10 cellular contexts compared by ENCODE assay signal in the genomic region with DNA sequence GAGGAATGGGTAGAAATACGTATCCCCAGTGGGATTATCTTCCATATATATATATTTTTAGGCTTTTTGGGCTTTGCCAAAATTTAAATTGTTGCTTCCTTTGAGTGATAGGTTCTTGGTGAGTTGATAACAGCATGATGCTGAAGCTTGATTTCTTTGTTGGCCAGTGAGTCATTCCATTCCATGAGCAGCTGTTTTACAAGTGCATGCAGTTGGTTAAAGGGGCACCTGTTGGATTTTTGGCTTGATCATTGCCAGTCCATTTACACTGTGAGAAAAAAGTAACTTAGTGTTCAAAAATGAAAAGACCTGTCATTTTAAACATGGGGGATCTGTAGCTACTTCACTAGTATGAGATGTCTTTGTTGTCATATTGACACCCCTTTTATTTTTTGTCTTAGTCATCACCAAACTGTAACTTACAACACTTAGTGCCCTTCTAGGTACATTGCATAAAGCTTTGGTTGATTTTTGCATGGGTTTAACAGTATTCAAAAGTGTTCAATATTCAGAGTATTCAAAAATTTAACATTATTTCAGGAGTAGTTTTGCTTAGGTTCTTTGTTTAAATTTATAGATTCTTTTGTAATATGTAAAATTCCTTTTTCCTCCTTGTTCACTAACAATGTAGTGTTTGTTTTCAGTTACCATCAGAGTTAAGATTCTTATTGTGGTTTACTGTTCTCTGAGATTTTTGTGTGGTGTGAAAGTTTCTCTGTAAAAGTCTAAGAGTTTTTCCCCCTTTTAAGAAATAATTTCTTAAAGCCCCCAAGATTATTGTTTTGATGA. TPM values are rescaled to one million over a fixed set of nuclear protein-coding genes. Genes with fewer than 3 reads are reported as not detected.
DNase-seq lines count a peak whose midpoint lies in the region; ATAC-seq and TF ChIP-seq lines count a peak whose summit lies in the region.
"Had no signal": no experiment of that assay in that cellular context is flagged by ENCODE, and none has a peak within 500 bp of the region (broad histone marks: within the 10 kb centered on the region; RNA-seq: fewer than 3 reads in every experiment).

No MANE protein-coding gene starts in this region.

- H3K27me3 ChIP-seq in adrenal gland (no peaks in the 10 kb centered on the region), gastroesophageal sphincter (no peaks in the 10 kb centered on the region)

- ATAC-seq in GM18511 (IDR thresholded peaks at IDR 0.05; ENCODE audit: unreplicated experiment): peak; percentile 66
- ATAC-seq in HG03139 (IDR thresholded peaks at IDR 0.05; ENCODE audit: unreplicated experiment): no peak
- no peak for ATAC-seq in gastroesophageal sphincter
- ATAC-seq: left colon, T-cell had no signal

- TF ChIP-seq EP300 in gastroesophageal sphincter (IDR thresholded peaks at IDR 0.05): no peak

- H3K4me1 ChIP-seq in adrenal gland (replicated peaks in 1 of 2) (peaks cover 13 to 24% of the 10 kb centered on the region in 2 donors), gastroesophageal sphincter (peaks cover 2 to 36% (median 16%) of the 10 kb centered on the region in 3 donors)

- H3K4me3 ChIP-seq in adrenal gland (no peak overlapping the region), gastroesophageal sphincter (no peak overlapping the region)

- 93 to 97% (median 95%) methylated on average over 1 of the region's 1 CpG for WGBS in adrenal gland, 4 donors
- 88 to 100% methylated on average over 1 of the region's 1 CpG for WGBS in gastroesophageal sphincter (ENCODE audit: low coverage in 1 of 2), 2 donors

- TF ChIP-seq CTCF in adrenal gland (IDR thresholded peaks at IDR 0.05): no peak
- TF ChIP-seq CTCF in gastroesophageal sphincter (IDR thresholded peaks at IDR 0.05): no peak

- DNase-seq in HCEC 1CT (peak; percentile 32), M059J (ENCODE audit: low read depth) (peak; percentile 67), iris pigment epithelial cell (ENCODE audit: low read depth) (peak; percentile 37), adrenal gland (no peak), NCI-H1105 treated with DMSO at 0.1 percent for 48 hours (lab: John Stamatoyannopoulos, UW) (no peak)
- DNase-seq: left colon, T-cell had no signal

- H3K9me3 ChIP-seq in adrenal gland (replicated peaks in 1 of 3) (no peaks in the 10 kb centered on the region), gastroesophageal sphincter (no peaks in the 10 kb centered on the region)

- TF ChIP-seq POLR2A in adrenal gland (IDR thresholded peaks at IDR 0.05) (no peak), gastroesophageal sphincter (IDR thresholded peaks at IDR 0.05) (no peak)

- no peak overlapping the region for H3K27ac ChIP-seq in adrenal gland
- no peak overlapping the region for H3K27ac ChIP-seq in gastroesophageal sphincter

- intact Hi-C loops in adrenal gland (cut with DNase I): no loop called here

- H3K36me3 ChIP-seq in adrenal gland (replicated peaks in 1 of 2): no peaks in the 10 kb centered on the region
- H3K36me3 ChIP-seq in gastroesophageal sphincter: no peaks in the 10 kb centered on the region

RNA-seq across cellular contexts. Expression of gene AKAP9, which starts 8.8 kb away (rescaled TPM):
- 8.0 and 18.0 TPM in 2 replicates for total RNA-seq in M059J (2014; rRNA removed; shearing (Covaris generic))
- total RNA-seq in adrenal gland (10 to 100 TPM; 37.7 to 89.0 (median 65.3) TPM), gastroesophageal sphincter (10 to 100 TPM; 38.5 to 99.0 (median 50.8) TPM)
- 10 to 100 TPM; 22.7 to 46.0 (median 35.0) TPM for polyA plus RNA-seq in adrenal gland

Comparison
In these comparisons a context has a peak if more than half of its experiments do, and no peak if none do; other contexts are left out.
1. DNase-seq: peak in HCEC 1CT (single experiment), M059J (single experiment) and iris pigment epithelial cell (single experiment); none in adrenal gland (0 of 7) and NCI-H1105 treated with DMSO at 0.1 percent for 48 hours (single experiment).